Comparison of ENCODE assay signal across 28 cellular contexts in genomic region chr7:42877852-42878251, GRCh38. TPM values are rescaled to one million over a fixed set of nuclear protein-coding genes. Genes with fewer than 3 reads are reported as not detected.
DNase-seq lines count a peak whose midpoint lies in the region; ATAC-seq, FAIRE-seq and TF ChIP-seq lines count a peak whose summit lies in the region.
"Had no signal": no experiment of that assay in that cellular context is flagged by ENCODE, and none has a peak within 500 bp of the region (broad histone marks: within the 10 kb centered on the region; RNA-seq: fewer than 3 reads in every experiment).

No MANE protein-coding gene starts in this region.

- CTCF ChIA-PET in HepG2 (lab: Yijun Ruan, JAX; ENCODE audit: low intra/inter-chr PET ratio, low total read pairs), result no interaction called here

- no peak overlapping the region for H3K27ac ChIP-seq in right lobe of liver
- no peak overlapping the region for H3K27ac ChIP-seq in HepG2 (ENCODE audit: extremely low read length, insufficient read depth, low read length)
- H3K27ac ChIP-seq in prostate gland, result no peak overlapping the region
- H3K27ac ChIP-seq: brain microvascular endothelial cell, colonic mucosa, pancreas, VCaP had no signal

- POLR2A ChIA-PET in HepG2 (lab: Yijun Ruan, JAX), result interaction anchor here (0.9 kb wide), 1 partner anchor 11 kb away, joined by 3 read pairs; no protein-coding TSS in a partner anchor

- no peak for TF ChIP-seq RAD21 in HepG2 (CRISPR knock-in tag; IDR thresholded peaks at IDR 0.05)

- H3K9me3 ChIP-seq in right lobe of liver (no peaks in the 10 kb centered on the region), HepG2 (ENCODE audit: low read length) (no peaks in the 10 kb centered on the region), prostate gland (no peaks in the 10 kb centered on the region)
- H3K9me3 ChIP-seq: colonic mucosa, pancreas had no signal

- H2AFZ ChIP-seq in HepG2 (ENCODE audit: low read length), result no peak overlapping the region

- no peaks in the 10 kb centered on the region for H4K20me1 ChIP-seq in HepG2 (ENCODE audit: insufficient read depth, low read length)

- ATAC-seq in right lobe of liver (peak in 3 of 4 donors; percentile 17 to 46 (median 44)), HepG2 (no peak)
- ATAC-seq: activated naive CD8-positive, alpha-beta T cell treated with anti-CD3 and anti-CD28 coated beads, Interleukin-2, amount 50 U/mL, for 24 hours; sciatic nerve had no signal

- H3K79me2 ChIP-seq in HepG2 (ENCODE audit: insufficient read depth, low read length), result no peaks in the 10 kb centered on the region

- no peak overlapping the region for H3K9ac ChIP-seq in HepG2 (ENCODE audit: insufficient read depth, low read depth, low read length)

- no peaks in the 10 kb centered on the region for H3K4me1 ChIP-seq in right lobe of liver
- H3K4me1 ChIP-seq in HepG2 (ENCODE audit: insufficient read depth, low read length), result no peaks in the 10 kb centered on the region
- no peaks in the 10 kb centered on the region for H3K4me1 ChIP-seq in prostate gland (replicated peaks)
- H3K4me1 ChIP-seq: colonic mucosa, pancreas had no signal

- no CpG with 5 or more reads among the region's 2 CpGs for WGBS in right lobe of liver (ENCODE audit: insufficient coverage, low coverage, low lambda C conversion rate, missing lambda C conversion rate)
- 14% methylated on average over 1 of the region's 2 CpGs for WGBS in HepG2 (ENCODE audit: low lambda C conversion rate)
- WGBS in prostate gland, result 89% methylated on average over 2 of the region's 2 CpGs

- H3K36me3 ChIP-seq in right lobe of liver (no peaks in the 10 kb centered on the region), HepG2 (replicated peaks in 1 of 2; ENCODE audit: control insufficient read depth in 1 of 2, insufficient read depth in 2 of 2, low read length in 2 of 2) (no peaks in the 10 kb centered on the region), prostate gland (no peaks in the 10 kb centered on the region)
- H3K36me3 ChIP-seq: brain microvascular endothelial cell, colonic mucosa, pancreas had no signal

- BruUV-seq in HepG2 (replicated peaks; lab: Mats Ljungman, UMichigan), result no TSS peak

- in situ Hi-C loops in HepG2 (cut with HindIII; ENCODE audit: extremely low pct_ligation_motif_present, low pct_unique_long_range_greater_than_20kb), result no loop called here

- no peak for FAIRE-seq in HepG2 (lab: Jason Lieb, UNC)
- FAIRE-seq: GM12891, pancreas, urothelium cell line had no signal

- TF ChIP-seq POLR2A in right lobe of liver (IDR thresholded peaks at IDR 0.05) (no peak), HepG2 (IDR thresholded peaks at IDR 0.05; ENCODE audit: insufficient read depth in 1 of 2, low read depth in 2 of 2, low read length in 2 of 2) (no peak), prostate gland (IDR thresholded peaks at IDR 0.05) (no peak)

- DNase-seq in right lobe of liver (no peak), HepG2 (ENCODE audit: low spot score) (no peak), NOMO-1 (lab: John Stamatoyannopoulos, UW; ENCODE audit: unreplicated experiment in 2 of 2) (peak; percentile 34 to 61), UCSD-AML1 (lab: John Stamatoyannopoulos, UW; ENCODE audit: unreplicated experiment) (peak; percentile 24), activated T-cell treated with anti-CD3 and anti-CD28 coated beads for 4 hours (no peak), prostate gland (ENCODE audit: low spot score) (no peak), glomerular visceral epithelial cell (ENCODE audit: extremely low spot score) (no peak)
- DNase-seq in stimulated activated CD4-positive, alpha-beta T cell treated with anti-CD3 and anti-CD28 coated beads, Interleukin-2, amount 100 ng/mL, for 24 hours, result no peak
- DNase-seq: ACHN; activated CD4-positive, alpha-beta T cell treated with anti-CD3 and anti-CD28 coated beads, Interleukin-2, amount 50 U/mL, for 1 hour; activated CD8-positive, alpha-beta memory T cell treated with anti-CD3 and anti-CD28 coated beads, Interleukin-2, amount 50 U/mL, for 4 hours; activated effector memory CD4-positive, alpha-beta T cell treated with anti-CD3 and anti-CD28 coated beads, Interleukin-2, amount 50 U/mL, for 16 hours; activated naive CD8-positive, alpha-beta T cell treated with anti-CD3 and anti-CD28 coated beads, Interleukin-2, amount 50 U/mL, for 24 hours; brain microvascular endothelial cell; CD4-positive, alpha-beta T cell; colonic mucosa; DMS153; Karpas-422; naive B cell; NCI-H1417 treated with DMSO at 0.1 percent for 48 hours; NCI-H82; pancreas; substantia nigra; T-helper 1 cell had no signal

- intact Hi-C loops in right lobe of liver (cut with DNase I), result no loop called here
- intact Hi-C loops in HepG2 (cut with micrococcal nuclease; ENCODE audit: unreplicated experiment), result no loop called here
- intact Hi-C loops in prostate gland (cut with DNase I), result no loop called here

- no peak overlapping the region for H3K4me2 ChIP-seq in HepG2 (ENCODE audit: low read depth, low read length)

- H3K27me3 ChIP-seq in right lobe of liver (no peaks in the 10 kb centered on the region), HepG2 (ENCODE audit: control insufficient read depth in 1 of 2, insufficient read depth in 2 of 2, low read length in 2 of 2) (no peaks in the 10 kb centered on the region), prostate gland (replicated peaks; ENCODE audit: insufficient read depth) (no peaks in the 10 kb centered on the region)
- H3K27me3 ChIP-seq: brain microvascular endothelial cell, colonic mucosa, pancreas had no signal

- no peak for TF ChIP-seq EP300 in HepG2 (IDR thresholded peaks at IDR 0.05; ENCODE audit: low read depth in 2 of 2, low read length in 2 of 2)
- TF ChIP-seq EP300 in HepG2 (CRISPR knock-in tag; IDR thresholded peaks at IDR 0.05; ENCODE audit: borderline replicate concordance), result no peak

- H3K4me3 ChIP-seq in right lobe of liver (no peak overlapping the region), HepG2 (replicated peaks in 1 of 3; ENCODE audit: insufficient read depth in 1 of 3, low read depth in 2 of 3, low read length in 3 of 3) (no peak overlapping the region), prostate gland (no peak overlapping the region)
- H3K4me3 ChIP-seq: colonic mucosa, pancreas had no signal

- TF ChIP-seq CTCF in right lobe of liver (IDR thresholded peaks at IDR 0.05) (no peak), HepG2 (CRISPR knock-in tag; IDR thresholded peaks at IDR 0.05) (no peak), prostate gland (IDR thresholded peaks at IDR 0.05) (no peak)

RNA-seq across cellular contexts. Expression of gene C7orf25, which starts 34.0 kb away (rescaled TPM):
- total RNA-seq in right lobe of liver, result 1 to 10 TPM; 2.4 to 6.7 (median 3.7) TPM
- 1.1 and 1.3 TPM in 2 replicates for total RNA-seq in HepG2 (2016; rRNA removed; fragmentation: Illumina TruSeq; extraction: Trizol)
- 0.51 and 0.97 TPM in 2 replicates for total RNA-seq in HepG2 (2016; cell fraction: cytosol; rRNA removed; fragmentation: Illumina TruSeq; extraction: Trizol; ENCODE audit: low read depth)
- 1.2 and 2.0 TPM in 2 replicates for total RNA-seq in HepG2 (2016; cell fraction: insoluble cytoplasmic fraction; rRNA removed; fragmentation: Illumina TruSeq; extraction: Trizol)
- 1.1 and 1.8 TPM in 2 replicates for total RNA-seq in HepG2 (2016; cell fraction: membrane; rRNA removed; fragmentation: Illumina TruSeq; extraction: Trizol)
- 3.3 and 4.3 TPM in 2 replicates for total RNA-seq in HepG2 (2016; cell fraction: nucleus; rRNA removed; fragmentation: Illumina TruSeq; extraction: Trizol)
- 0.37 and 0.68 TPM in 2 replicates for polyA plus RNA-seq in HepG2 (2011; rRNA removed)
- 0.25 and 0.97 TPM in 2 replicates for polyA plus RNA-seq in HepG2 (2011; cell fraction: cytosol; rRNA removed)
- 0.48 and 0.66 TPM in 2 replicates for polyA plus RNA-seq in HepG2 (2011; cell fraction: nucleus; rRNA removed)
- polyA plus RNA-seq in HepG2 (2012), result 0.54 and 1.2 TPM in 2 replicates
- polyA plus RNA-seq in HepG2 (2016; cell fraction: cytosol; fragmentation: Illumina TruSeq; extraction: Trizol; ENCODE audit: low read depth), result 0.60 and 0.75 TPM in 2 replicates
- polyA plus RNA-seq in HepG2 (2016; cell fraction: insoluble cytoplasmic fraction; fragmentation: Illumina TruSeq; extraction: Trizol; ENCODE audit: low read depth), result 1.4 and 1.5 TPM in 2 replicates
- polyA plus RNA-seq in HepG2 (2016; cell fraction: membrane; fragmentation: Illumina TruSeq; extraction: Trizol; ENCODE audit: low read depth), result 0.36 and 0.58 TPM in 2 replicates
- 2.2 and 3.3 TPM in 2 replicates for polyA plus RNA-seq in HepG2 (2016; cell fraction: nucleus; fragmentation: Illumina TruSeq; extraction: Trizol; ENCODE audit: insufficient read depth, low read depth)
- 0.76 and 2.8 TPM in 2 replicates for polyA minus RNA-seq in HepG2 (2011; rRNA and poly(A)+ RNA removed; ENCODE audit: low replicate concordance)
- polyA minus RNA-seq in HepG2 (2011; cell fraction: cytosol; rRNA and poly(A)+ RNA removed), result 0.99 TPM in 1 of 2 replicates, not detected in the other
- 7.0 and 9.9 TPM in 2 replicates for polyA minus RNA-seq in HepG2 (2011; cell fraction: nucleus; rRNA and poly(A)+ RNA removed)
- total RNA-seq in prostate gland, result 10 to 100 TPM in 1 of 2 donors, 1 to 10 TPM in 1; 7.5 to 20.8 TPM

RNA-seq across cellular contexts. Expression of gene PSMA2, which starts 54.1 kb away (rescaled TPM):
- 10 to 100 TPM; 40.9 to 79.5 (median 67.5) TPM for total RNA-seq in right lobe of liver
- total RNA-seq in HepG2 (2016; rRNA removed; fragmentation: Illumina TruSeq; extraction: Trizol), result 266 and 383 TPM in 2 replicates
- 61.3 and 61.8 TPM in 2 replicates for total RNA-seq in HepG2 (2016; cell fraction: cytosol; rRNA removed; fragmentation: Illumina TruSeq; extraction: Trizol; ENCODE audit: low read depth)
- total RNA-seq in HepG2 (2016; cell fraction: insoluble cytoplasmic fraction; rRNA removed; fragmentation: Illumina TruSeq; extraction: Trizol), result 256 and 402 TPM in 2 replicates
- 95.4 and 107 TPM in 2 replicates for total RNA-seq in HepG2 (2016; cell fraction: membrane; rRNA removed; fragmentation: Illumina TruSeq; extraction: Trizol)
- total RNA-seq in HepG2 (2016; cell fraction: nucleus; rRNA removed; fragmentation: Illumina TruSeq; extraction: Trizol), result 88.0 and 90.0 TPM in 2 replicates
- 76.8 and 125 TPM in 2 replicates for polyA plus RNA-seq in HepG2 (2011; rRNA removed)
- 66.2 and 82.5 TPM in 2 replicates for polyA plus RNA-seq in HepG2 (2011; cell fraction: cytosol; rRNA removed)
- polyA plus RNA-seq in HepG2 (2011; cell fraction: nucleus; rRNA removed), result 17.0 and 19.6 TPM in 2 replicates
- 114 and 146 TPM in 2 replicates for polyA plus RNA-seq in HepG2 (2012)
- polyA plus RNA-seq in HepG2 (2016; cell fraction: cytosol; fragmentation: Illumina TruSeq; extraction: Trizol; ENCODE audit: low read depth), result 58.3 and 63.3 TPM in 2 replicates
- polyA plus RNA-seq in HepG2 (2016; cell fraction: insoluble cytoplasmic fraction; fragmentation: Illumina TruSeq; extraction: Trizol; ENCODE audit: low read depth), result 295 and 339 TPM in 2 replicates
- 78.4 and 83.3 TPM in 2 replicates for polyA plus RNA-seq in HepG2 (2016; cell fraction: membrane; fragmentation: Illumina TruSeq; extraction: Trizol; ENCODE audit: low read depth)
- 125 and 126 TPM in 2 replicates for polyA plus RNA-seq in HepG2 (2016; cell fraction: nucleus; fragmentation: Illumina TruSeq; extraction: Trizol; ENCODE audit: insufficient read depth, low read depth)
- 14.4 and 18.8 TPM in 2 replicates for polyA minus RNA-seq in HepG2 (2011; rRNA and poly(A)+ RNA removed; ENCODE audit: low replicate concordance)
- 33.7 and 36.6 TPM in 2 replicates for polyA minus RNA-seq in HepG2 (2011; cell fraction: cytosol; rRNA and poly(A)+ RNA removed)
- polyA minus RNA-seq in HepG2 (2011; cell fraction: nucleus; rRNA and poly(A)+ RNA removed), result 23.6 and 27.7 TPM in 2 replicates
- total RNA-seq in prostate gland, result 10 to 100 TPM; 56.2 to 79.1 TPM

RNA-seq across cellular contexts. Expression of gene MRPL32, which starts 54.3 kb away (rescaled TPM):
- total RNA-seq in right lobe of liver, result 10 to 100 TPM; 29.9 to 52.2 (median 43.9) TPM
- total RNA-seq in HepG2 (2016; rRNA removed; fragmentation: Illumina TruSeq; extraction: Trizol), result 56.0 and 81.2 TPM in 2 replicates
- total RNA-seq in HepG2 (2016; cell fraction: cytosol; rRNA removed; fragmentation: Illumina TruSeq; extraction: Trizol; ENCODE audit: low read depth), result 31.6 and 32.4 TPM in 2 replicates
- 55.0 and 77.6 TPM in 2 replicates for total RNA-seq in HepG2 (2016; cell fraction: insoluble cytoplasmic fraction; rRNA removed; fragmentation: Illumina TruSeq; extraction: Trizol)
- 27.6 and 29.5 TPM in 2 replicates for total RNA-seq in HepG2 (2016; cell fraction: membrane; rRNA removed; fragmentation: Illumina TruSeq; extraction: Trizol)
- total RNA-seq in HepG2 (2016; cell fraction: nucleus; rRNA removed; fragmentation: Illumina TruSeq; extraction: Trizol), result 66.7 and 77.9 TPM in 2 replicates
- 28.9 and 39.0 TPM in 2 replicates for polyA plus RNA-seq in HepG2 (2011; rRNA removed)
- polyA plus RNA-seq in HepG2 (2011; cell fraction: cytosol; rRNA removed), result 29.1 and 33.6 TPM in 2 replicates
- polyA plus RNA-seq in HepG2 (2011; cell fraction: nucleus; rRNA removed), result 31.9 and 36.0 TPM in 2 replicates
- 43.4 and 46.6 TPM in 2 replicates for polyA plus RNA-seq in HepG2 (2012)
- 22.3 and 23.5 TPM in 2 replicates for polyA plus RNA-seq in HepG2 (2016; cell fraction: cytosol; fragmentation: Illumina TruSeq; extraction: Trizol; ENCODE audit: low read depth)
- polyA plus RNA-seq in HepG2 (2016; cell fraction: insoluble cytoplasmic fraction; fragmentation: Illumina TruSeq; extraction: Trizol; ENCODE audit: low read depth), result 55.4 and 63.5 TPM in 2 replicates
- 20.8 and 23.1 TPM in 2 replicates for polyA plus RNA-seq in HepG2 (2016; cell fraction: membrane; fragmentation: Illumina TruSeq; extraction: Trizol; ENCODE audit: low read depth)
- polyA plus RNA-seq in HepG2 (2016; cell fraction: nucleus; fragmentation: Illumina TruSeq; extraction: Trizol; ENCODE audit: insufficient read depth, low read depth), result 123 and 127 TPM in 2 replicates
- 5.4 and 5.9 TPM in 2 replicates for polyA minus RNA-seq in HepG2 (2011; rRNA and poly(A)+ RNA removed; ENCODE audit: low replicate concordance)
- polyA minus RNA-seq in HepG2 (2011; cell fraction: cytosol; rRNA and poly(A)+ RNA removed), result 11.1 and 11.3 TPM in 2 replicates
- polyA minus RNA-seq in HepG2 (2011; cell fraction: nucleus; rRNA and poly(A)+ RNA removed), result 23.7 and 27.7 TPM in 2 replicates
- 10 to 100 TPM; 48.3 to 65.7 TPM for total RNA-seq in prostate gland

Comparison
In these comparisons a context has a peak if more than half of its experiments do, and no peak if none do; other contexts are left out.
1. DNase-seq: peak in NOMO-1 (2 of 2) and UCSD-AML1 (single experiment); none in right lobe of liver (0 of 3), HepG2 (single experiment), activated T-cell treated with anti-CD3 and anti-CD28 coated beads for 4 hours (single experiment), stimulated activated CD4-positive, alpha-beta T cell treated with anti-CD3 and anti-CD28 coated beads, Interleukin-2, amount 100 ng/mL, for 24 hours (0 of 2), prostate gland (single experiment) and glomerular visceral epithelial cell (single experiment).